8 cellular contexts compared by ENCODE assay signal in the genomic region with DNA sequence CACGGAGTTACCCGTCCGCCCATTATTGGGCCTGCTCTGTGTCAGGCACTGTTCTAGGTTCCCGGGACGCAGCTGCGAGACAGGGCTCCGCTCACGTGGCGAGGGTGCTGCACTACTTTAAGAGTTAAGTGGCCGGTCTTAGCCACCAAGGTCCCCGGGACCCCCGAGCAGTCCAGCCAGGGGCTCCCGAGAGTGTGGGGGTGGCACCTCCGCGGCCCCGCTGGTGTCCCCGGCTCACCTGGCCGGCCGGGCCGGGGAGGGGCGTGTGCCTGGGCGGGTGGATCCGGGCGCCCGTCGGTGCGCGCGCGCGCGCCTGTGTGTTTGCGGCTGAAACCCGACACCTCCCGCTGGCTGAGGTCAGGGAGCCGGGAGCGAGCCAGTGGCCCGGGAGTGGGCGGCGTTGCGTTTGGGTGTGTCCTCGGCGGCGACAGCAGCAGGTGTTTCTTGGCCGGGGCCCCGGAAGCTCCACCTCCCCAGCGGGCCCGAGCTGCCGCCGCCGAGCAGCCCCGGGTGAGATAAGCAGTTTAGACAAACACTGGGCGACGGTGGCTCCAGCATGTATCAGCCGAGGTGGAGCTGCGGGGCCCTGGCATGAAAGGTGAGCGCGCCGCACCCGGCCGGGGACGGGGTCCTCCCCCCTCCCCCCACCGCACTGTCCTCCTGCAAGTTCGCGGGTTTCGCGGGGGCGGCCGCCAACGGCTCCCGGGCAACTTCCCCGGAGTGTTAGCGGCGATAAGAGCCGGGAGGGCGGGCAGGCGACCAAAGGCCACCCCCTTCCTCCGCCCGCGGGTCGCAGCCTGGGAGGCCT. TPM values are rescaled to one million over a fixed set of nuclear protein-coding genes. Genes with fewer than 3 reads are reported as not detected.
DNase-seq lines count a peak whose midpoint lies in the region; ATAC-seq, FAIRE-seq and TF ChIP-seq lines count a peak whose summit lies in the region.

Gene GSE1, plus strand, starts transcription at position 522 of the 808 bp plus-strand sequence. Its CDS starts 70 bp downstream, at position 592.

- intact Hi-C loops in CD4-positive, alpha-beta T cell (cut with DNase I, micrococcal nuclease): loop anchor here in 1 of 2 experiments (2.0 to 10.0 kb wide), 2 partner anchors 306 to 338 kb away; no protein-coding TSS in a partner anchor

- H3K14ac ChIP-seq in H1 (ENCODE audit: insufficient read length) (no peak within 1 kb of the TSS), mesenchymal stem cell (ENCODE audit: low read length in 2 of 2) (no peak within 1 kb of the TSS)

- peaks cover 24 to 31% of the 10 kb centered on the region in 2 experiments for H4K20me1 ChIP-seq in H1 (replicated peaks in 1 of 2; ENCODE audit: control insufficient read depth in 1 of 2, insufficient read depth in 2 of 2, low read length in 2 of 2)

- H3K4ac ChIP-seq in H1 (replicated peaks; ENCODE audit: insufficient read length, low read depth, low read length): no peak within 1 kb of the TSS
- peak within 1 kb of the TSS in 1 of 2 experiments; percentile 48 for H3K4ac ChIP-seq in mesenchymal stem cell (ENCODE audit: low read depth in 1 of 2, low read length in 2 of 2)

- POLR2A ChIA-PET in CD4-positive, alpha-beta T cell (lab: Charles Lee): interaction anchor here (0.6 to 1.8 kb wide), 6 partner anchors 56 to 197 kb away, joined by 3 to 10 read pairs (median 4); no protein-coding TSS in a partner anchor
- POLR2A ChIA-PET in H1 (lab: Charles Lee; ENCODE audit: partially characterized antibody): interaction anchor here (0.9 to 5.6 kb wide), 13 partner anchors 11 to 192 kb away, joined by 3 to 29 read pairs (median 4); no protein-coding TSS in a partner anchor

- peak within 1 kb of the TSS in 2 of 4 experiments; percentile 45 to 58; a peak in 3 of 7 replicates for H3K9ac ChIP-seq in H1 (replicated peaks in 1 of 4; ENCODE audit: extremely low read depth in 1 of 4, low read depth in 3 of 4, low read length in 3 of 4)
- peak within 1 kb of the TSS; percentile 76 for H3K9ac ChIP-seq in mesenchymal stem cell (ENCODE audit: low read length)

- peaks cover 7% of the 10 kb centered on the region for H3K27me3 ChIP-seq in CD4-positive, alpha-beta T cell (ENCODE audit: control insufficient read depth, insufficient read depth, low read length)
- H3K27me3 ChIP-seq in H1 (replicated peaks in 1 of 4; ENCODE audit: control insufficient read depth in 3 of 4, extremely low read depth in 1 of 4, insufficient read depth in 3 of 4, low read length in 3 of 4) (peaks cover 0 to 9% (median 4%) of the 10 kb centered on the region in 4 experiments; a peak in 2 of 7 replicates), mesenchymal stem cell (ENCODE audit: control insufficient read depth in 1 of 2, insufficient read depth in 1 of 2, low read length in 2 of 2) (no peaks in the 10 kb centered on the region)

- TF ChIP-seq EP300 in H1 (IDR thresholded peaks at IDR 0.05; ENCODE audit: borderline replicate concordance in 1 of 2, low read depth in 2 of 2, low read length in 2 of 2): no peak

- no peaks in the 10 kb centered on the region for H3K9me3 Mint-ChIP-seq in CD4-positive, alpha-beta T cell
- no peaks in the 10 kb centered on the region for H3K9me3 Mint-ChIP-seq in stimulated activated effector memory CD8-positive, alpha-beta T cell treated with anti-CD3 and anti-CD28 coated beads, Interleukin-12 subunit alpha, Interleukin-12 subunit beta, amount 100 ng/mL, for 72 hours

- H3K9me3 ChIP-seq in CD4-positive, alpha-beta T cell (ENCODE audit: control insufficient read depth, low read length): no peaks in the 10 kb centered on the region
- H3K9me3 ChIP-seq in H1 (ENCODE audit: insufficient read depth in 2 of 2, low read depth in 1 of 2, low read length in 1 of 2): no peaks in the 10 kb centered on the region
- H3K9me3 ChIP-seq in mesenchymal stem cell (ENCODE audit: control insufficient read depth, low read length): no peaks in the 10 kb centered on the region

- H2BK20ac ChIP-seq in H1 (ENCODE audit: low read length): no peak within 1 kb of the TSS

- H3K56ac ChIP-seq in H1 (replicated peaks; ENCODE audit: insufficient read length, low read depth, low read length): peak within 1 kb of the TSS; percentile 64

- H4K91ac ChIP-seq in H1 (replicated peaks; ENCODE audit: insufficient read length, low read length) (peak within 1 kb of the TSS; percentile 37), mesenchymal stem cell (ENCODE audit: low read length) (peak within 1 kb of the TSS; percentile 89)

- WGBS in H1 (ENCODE audit: extremely low coverage in 1 of 2, insufficient coverage in 1 of 2, insufficient read length in 1 of 2, insufficient replicate concordance in 2 of 2, low coverage in 1 of 2, low lambda C conversion rate in 2 of 2, missing lambda C conversion rate in 1 of 2), 2 experiments: 1% methylated on average over 46 of the region's 81 CpGs; no CpG with 5 or more reads in 1 of the 2 experiments
- WGBS in mesenchymal stem cell: 2% methylated on average over 75 of the region's 81 CpGs

- H4K8ac ChIP-seq in H1 (ENCODE audit: extremely low read depth, insufficient read depth, low read length) (peak within 1 kb of the TSS; percentile 60), mesenchymal stem cell (ENCODE audit: low read length) (peak within 1 kb of the TSS; percentile 76)

- TF ChIP-seq RAD21 in H1 (IDR thresholded peaks at IDR 0.05 in 1 of 2, conservative IDR thresholded peaks at IDR 0.05 in 1 of 2; ENCODE audit: low read depth in 2 of 2, low read length in 2 of 2): no peak

- peak; percentile 20 for ATAC-seq in CD4-positive, alpha-beta T cell (ENCODE audit: poor library complexity)
- ATAC-seq in GM19351 (IDR thresholded peaks at IDR 0.05; ENCODE audit: unreplicated experiment): peak; percentile 45
- peak; percentile 39 for ATAC-seq in HG03521 (IDR thresholded peaks at IDR 0.05; ENCODE audit: unreplicated experiment)
- ATAC-seq in stimulated activated effector memory CD8-positive, alpha-beta T cell treated with anti-CD3 and anti-CD28 coated beads, Interleukin-12 subunit alpha, Interleukin-12 subunit beta, amount 100 ng/mL, for 72 hours: peak; percentile 48

- TF ChIP-seq CTCF in CD4-positive, alpha-beta T cell (IDR thresholded peaks at IDR 0.05): no peak
- TF ChIP-seq CTCF in H1 (IDR thresholded peaks at IDR 0.05; ENCODE audit: control extremely low read depth in 1 of 3, insufficient read depth in 1 of 3, low read depth in 1 of 3, low read length in 3 of 3): no peak

- H3K4me1 ChIP-seq in H1 (replicated peaks in 1 of 4; ENCODE audit: control insufficient read depth in 3 of 4, insufficient read depth in 4 of 4, low read length in 3 of 4): peaks cover 4 to 47% (median 34%) of the 10 kb centered on the region in 4 experiments
- H3K4me1 ChIP-seq in mesenchymal stem cell (ENCODE audit: control insufficient read depth, insufficient read depth, low read depth, low read length): peaks cover 63% of the 10 kb centered on the region

- H3K27ac ChIP-seq in CD4-positive, alpha-beta T cell (ENCODE audit: low read depth, low read length): no peak within 1 kb of the TSS
- H3K27ac ChIP-seq in H1 (ENCODE audit: low read depth, low read length) (no peak within 1 kb of the TSS; the same call in 1 of the 2 replicates), mesenchymal stem cell (ENCODE audit: low read length, poor library complexity, severe bottlenecking) (peak within 1 kb of the TSS; percentile 59)

- peak within 1 kb of the TSS; percentile 93; the same call in 1 of the 2 replicates for H2BK5ac ChIP-seq in H1 (ENCODE audit: low read depth, low read length)
- peak within 1 kb of the TSS; percentile 67 for H2BK5ac ChIP-seq in mesenchymal stem cell (ENCODE audit: low read depth, low read length, poor library complexity, severe bottlenecking)

- peak within 1 kb of the TSS; percentile 49 for H4K5ac ChIP-seq in H1 (ENCODE audit: insufficient read length, low read depth, low read length)

- peak within 1 kb of the TSS; percentile 84 for H3K4me3 Mint-ChIP-seq in CD4-positive, alpha-beta T cell
- H3K4me3 Mint-ChIP-seq in stimulated activated effector memory CD8-positive, alpha-beta T cell treated with anti-CD3 and anti-CD28 coated beads, Interleukin-12 subunit alpha, Interleukin-12 subunit beta, amount 100 ng/mL, for 72 hours: peak within 1 kb of the TSS; percentile 68

- H3K18ac ChIP-seq in H1 (ENCODE audit: extremely low read depth, low read length) (peak within 1 kb of the TSS; percentile 87), mesenchymal stem cell (ENCODE audit: low read depth in 1 of 2, low read length in 2 of 2) (peak within 1 kb of the TSS; percentile 43 to 92)

- peaks cover 8% of the 10 kb centered on the region for H3K79me1 ChIP-seq in H1 (ENCODE audit: low read depth, low read length)
- H3K79me1 ChIP-seq in mesenchymal stem cell (replicated peaks; ENCODE audit: low read length, poor library complexity, severe bottlenecking): peaks cover 35% of the 10 kb centered on the region

- H2AK5ac ChIP-seq in H1 (ENCODE audit: low read depth, low read length): peak within 1 kb of the TSS; percentile 17; the same call in 1 of the 2 replicates
- peak within 1 kb of the TSS; percentile 31 for H2AK5ac ChIP-seq in mesenchymal stem cell (ENCODE audit: low read length, severe bottlenecking)

- H3K36me3 ChIP-seq in H1 (ENCODE audit: control insufficient read depth in 2 of 4, insufficient read depth in 4 of 4, low read length in 3 of 4) (peaks cover 0 to 1% (median 0%) of the 10 kb centered on the region in 4 experiments; a peak in 2 of 8 replicates), mesenchymal stem cell (ENCODE audit: control insufficient read depth in 1 of 2, insufficient read depth in 2 of 2, low read depth in 1 of 2, low read length in 2 of 2) (peaks cover 0 to 18% of the 10 kb centered on the region in 2 experiments)

- H3K27me3 Mint-ChIP-seq in CD4-positive, alpha-beta T cell: peaks cover 27% of the 10 kb centered on the region

- H3K4me2 ChIP-seq in H1 (ENCODE audit: insufficient read depth in 1 of 2, low read depth in 2 of 2, low read length in 2 of 2) (peak within 1 kb of the TSS; percentile 83 to 88), mesenchymal stem cell (ENCODE audit: low read length, poor library complexity, severe bottlenecking) (peak within 1 kb of the TSS; percentile 97)

- no peaks in the 10 kb centered on the region for H3K36me3 Mint-ChIP-seq in CD4-positive, alpha-beta T cell (ENCODE audit: low read depth)
- H3K36me3 Mint-ChIP-seq in stimulated activated effector memory CD8-positive, alpha-beta T cell treated with anti-CD3 and anti-CD28 coated beads, Interleukin-12 subunit alpha, Interleukin-12 subunit beta, amount 100 ng/mL, for 72 hours: peaks cover 12% of the 10 kb centered on the region

- no peak within 1 kb of the TSS for H3K23ac ChIP-seq in H1 (ENCODE audit: insufficient read length)
- peak within 1 kb of the TSS in 1 of 2 experiments; percentile 91 for H3K23ac ChIP-seq in mesenchymal stem cell (ENCODE audit: low read length in 2 of 2)

- peak within 1 kb of the TSS; percentile 14 for H3K27ac Mint-ChIP-seq in CD4-positive, alpha-beta T cell
- no peak within 1 kb of the TSS for H3K27ac Mint-ChIP-seq in stimulated activated effector memory CD8-positive, alpha-beta T cell treated with anti-CD3 and anti-CD28 coated beads, Interleukin-12 subunit alpha, Interleukin-12 subunit beta, amount 100 ng/mL, for 72 hours

- FAIRE-seq in H1 (lab: Jason Lieb, UNC): no peak

- H3K4me1 Mint-ChIP-seq in CD4-positive, alpha-beta T cell (ENCODE audit: low read depth): peaks cover 32% of the 10 kb centered on the region
- H3K4me1 Mint-ChIP-seq in stimulated activated effector memory CD8-positive, alpha-beta T cell treated with anti-CD3 and anti-CD28 coated beads, Interleukin-12 subunit alpha, Interleukin-12 subunit beta, amount 100 ng/mL, for 72 hours: peaks cover 58% of the 10 kb centered on the region

- H2BK120ac ChIP-seq in H1 (replicated peaks; ENCODE audit: low read depth, low read length) (no peak within 1 kb of the TSS), mesenchymal stem cell (ENCODE audit: low read depth, low read length) (peak within 1 kb of the TSS; percentile 82)

- H2BK15ac ChIP-seq in H1 (ENCODE audit: low read length): no peak within 1 kb of the TSS
- H2BK15ac ChIP-seq in mesenchymal stem cell (ENCODE audit: low read depth, poor library complexity, severe bottlenecking): peak within 1 kb of the TSS; percentile 84

- peaks cover 10% of the 10 kb centered on the region for H3K23me2 ChIP-seq in H1 (ENCODE audit: low read depth, low read length)

- TF ChIP-seq POLR2A in H1 (IDR thresholded peaks at IDR 0.05; ENCODE audit: control extremely low read depth in 1 of 2, low read depth in 2 of 2, low read length in 2 of 2): no peak; a peak in 1 of 3 replicates

- H2BK12ac ChIP-seq in H1 (ENCODE audit: low read depth, low read length) (no peak within 1 kb of the TSS), mesenchymal stem cell (ENCODE audit: low read length in 2 of 2) (peak within 1 kb of the TSS in 1 of 2 experiments; percentile 87)

- H3K4me3 ChIP-seq in H1 (ENCODE audit: extremely low read depth in 1 of 4, insufficient read depth in 2 of 4, low read depth in 3 of 4, low read length in 4 of 4) (peak within 1 kb of the TSS; percentile 70 to 92 (median 77)), mesenchymal stem cell (ENCODE audit: insufficient read depth in 1 of 2, low read depth in 1 of 2, low read length in 2 of 2) (peak within 1 kb of the TSS; percentile 63 to 78)

- no peak within 1 kb of the TSS for H2AFZ ChIP-seq in H1 (ENCODE audit: low read length)
- no peak within 1 kb of the TSS for H2AFZ ChIP-seq in mesenchymal stem cell (ENCODE audit: low read depth, low read length)

- DNase-seq in CD4-positive, alpha-beta T cell: peak in 9 of 10 experiments; percentile 29 to 62 (median 42)
- DNase-seq in NCI-H526 (lab: John Stamatoyannopoulos, UW) (peak; percentile 88 to 96), H1 (ENCODE audit: low read depth in 1 of 2, low spot score in 2 of 2) (peak; percentile 76 to 94), mesenchymal stem cell (peak; percentile 84)
- DNase-seq in activated CD4-positive, alpha-beta T cell treated with anti-CD3 and anti-CD28 coated beads, Interleukin-2, amount 50 U/mL, for 48 hours: peak; percentile 75 to 81
- DNase-seq in stimulated activated effector memory CD8-positive, alpha-beta T cell treated with anti-CD3 and anti-CD28 coated beads, Interleukin-12 subunit alpha, Interleukin-12 subunit beta, amount 100 ng/mL, for 72 hours (ENCODE audit: low spot score in 2 of 2): peak; percentile 56 to 83

- CTCF ChIA-PET in CD4-positive, alpha-beta T cell (lab: Charles Lee): interaction anchor here (1.8 kb wide), 1 partner anchor 192 kb away, joined by 10 read pairs; no protein-coding TSS in a partner anchor
- CTCF ChIA-PET in H1 (lab: Charles Lee; ENCODE audit: partially characterized antibody): interaction anchor here (0.6 to 1.4 kb wide), 7 partner anchors 13 to 240 kb away, joined by 3 to 4 read pairs (median 3); no protein-coding TSS in a partner anchor

- H3K79me2 ChIP-seq in H1 (ENCODE audit: control insufficient read depth in 1 of 2, insufficient read depth in 2 of 2, low read length in 2 of 2): peaks cover 21 to 48% of the 10 kb centered on the region in 2 experiments

RNA-seq across cellular contexts. Expression of gene GSE1, which starts in this region (rescaled TPM):
- 10 to 100 TPM; 11.7 to 13.7 TPM for total RNA-seq in CD4-positive, alpha-beta T cell
- 65.6 and 66.2 TPM in 2 replicates for total RNA-seq in H1 (2021; fragmentation: NEBNext Ultra II Directional; extraction: Animal tissue kit (Norgen Biotek cat#: 25700))
- polyA plus RNA-seq in H1 (2011; rRNA removed): 26.0 and 40.0 TPM in 2 replicates
- 26.5 TPM for polyA plus RNA-seq in H1 (2011; cell fraction: cytosol; rRNA removed)
- 123 TPM for polyA plus RNA-seq in H1 (2011; cell fraction: nucleus; rRNA removed)
- 42.4 to 51.0 TPM (median 44.8 TPM) in 4 replicates for polyA plus RNA-seq in H1 (2012, experiment 1 of 2)
- polyA plus RNA-seq in H1 (2012, experiment 2 of 2): 18.4 TPM
- 30.0 TPM for polyA plus RNA-seq in H1 (2013, experiment 1 of 2)
- polyA plus RNA-seq in H1 (2013, experiment 2 of 2): 30.1 TPM
- 35.8 and 37.6 TPM in 2 replicates for polyA minus RNA-seq in H1 (2011; rRNA and poly(A)+ RNA removed)
- polyA minus RNA-seq in H1 (2011; cell fraction: cytosol; rRNA and poly(A)+ RNA removed): 76.6 TPM
- polyA minus RNA-seq in H1 (2011; cell fraction: nucleus; rRNA and poly(A)+ RNA removed): 93.7 TPM
- polyA plus RNA-seq in mesenchymal stem cell (2013, experiment 1 of 2): 39.2 TPM
- polyA plus RNA-seq in mesenchymal stem cell (2013, experiment 2 of 2): 38.5 TPM

Comparison
In these comparisons a context has a peak if more than half of its experiments do, and no peak if none do; other contexts are left out.
1. DNase-seq: peak in every context shown above with its lines; median percentile 92 in NCI-H526; 85 in H1; 84 in mesenchymal stem cell; 78 in activated CD4-positive, alpha-beta T cell treated with anti-CD3 and anti-CD28 coated beads, Interleukin-2, amount 50 U/mL, for 48 hours; 70 in stimulated activated effector memory CD8-positive, alpha-beta T cell treated with anti-CD3 and anti-CD28 coated beads, Interleukin-12 subunit alpha, Interleukin-12 subunit beta, amount 100 ng/mL, for 72 hours; 42 in CD4-positive, alpha-beta T cell.